ENCODE assay signal across 1 cellular context in the genomic region with DNA sequence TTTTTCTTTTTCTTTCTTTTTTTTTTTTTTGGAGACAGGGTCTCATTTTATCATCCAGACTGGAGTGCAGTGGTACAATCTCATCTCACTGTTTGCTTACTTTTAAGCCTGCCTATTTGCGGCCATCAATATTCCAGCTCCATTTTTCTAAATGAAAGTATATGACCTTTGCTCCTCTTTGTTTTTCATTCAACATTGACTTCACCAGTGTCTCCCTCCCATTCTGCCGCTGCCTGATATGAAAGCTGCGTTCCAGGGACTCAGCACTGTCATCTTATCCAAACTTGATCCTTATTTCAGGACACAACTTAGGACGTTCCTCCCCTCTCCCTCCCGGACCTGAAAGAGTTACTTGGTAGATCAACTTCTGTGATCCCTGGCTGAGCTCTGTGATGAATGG.
TF ChIP-seq lines count a peak whose summit lies in the region.

No MANE protein-coding gene starts in this region.

TF ChIP-seq in HepG2, 621 proteins besides CTCF, POLR2A, EP300 and RAD21 (continued from another document):
- TF ChIP-seq, protein P1, sequence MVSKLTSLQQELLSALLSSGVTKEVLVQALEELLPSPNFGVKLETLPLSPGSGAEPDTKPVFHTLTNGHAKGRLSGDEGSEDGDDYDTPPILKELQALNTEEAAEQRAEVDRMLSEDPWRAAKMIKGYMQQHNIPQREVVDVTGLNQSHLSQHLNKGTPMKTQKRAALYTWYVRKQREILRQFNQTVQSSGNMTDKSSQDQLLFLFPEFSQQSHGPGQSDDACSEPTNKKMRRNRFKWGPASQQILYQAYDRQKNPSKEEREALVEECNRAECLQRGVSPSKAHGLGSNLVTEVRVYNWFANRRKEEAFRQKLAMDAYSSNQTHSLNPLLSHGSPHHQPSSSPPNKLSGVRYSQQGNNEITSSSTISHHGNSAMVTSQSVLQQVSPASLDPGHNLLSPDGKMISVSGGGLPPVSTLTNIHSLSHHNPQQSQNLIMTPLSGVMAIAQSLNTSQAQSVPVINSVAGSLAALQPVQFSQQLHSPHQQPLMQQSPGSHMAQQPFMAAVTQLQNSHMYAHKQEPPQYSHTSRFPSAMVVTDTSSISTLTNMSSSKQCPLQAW (CRISPR knock-in tag; IDR thresholded peaks at IDR 0.05): no peak
- TF ChIP-seq, protein P2, sequence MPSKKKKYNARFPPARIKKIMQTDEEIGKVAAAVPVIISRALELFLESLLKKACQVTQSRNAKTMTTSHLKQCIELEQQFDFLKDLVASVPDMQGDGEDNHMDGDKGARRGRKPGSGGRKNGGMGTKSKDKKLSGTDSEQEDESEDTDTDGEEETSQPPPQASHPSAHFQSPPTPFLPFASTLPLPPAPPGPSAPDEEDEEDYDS (CRISPR knock-in tag; IDR thresholded peaks at IDR 0.05): no peak
- TF ChIP-seq ZNF160 (CRISPR knock-in tag; IDR thresholded peaks at IDR 0.05) (no peak), HHEX (CRISPR knock-in tag; IDR thresholded peaks at IDR 0.05) (no peak), ZNF614 (CRISPR knock-in tag; IDR thresholded peaks at IDR 0.05; ENCODE audit: borderline replicate concordance) (no peak)
